Comparison of ENCODE assay signal across 19 cellular contexts in the genomic region with DNA sequence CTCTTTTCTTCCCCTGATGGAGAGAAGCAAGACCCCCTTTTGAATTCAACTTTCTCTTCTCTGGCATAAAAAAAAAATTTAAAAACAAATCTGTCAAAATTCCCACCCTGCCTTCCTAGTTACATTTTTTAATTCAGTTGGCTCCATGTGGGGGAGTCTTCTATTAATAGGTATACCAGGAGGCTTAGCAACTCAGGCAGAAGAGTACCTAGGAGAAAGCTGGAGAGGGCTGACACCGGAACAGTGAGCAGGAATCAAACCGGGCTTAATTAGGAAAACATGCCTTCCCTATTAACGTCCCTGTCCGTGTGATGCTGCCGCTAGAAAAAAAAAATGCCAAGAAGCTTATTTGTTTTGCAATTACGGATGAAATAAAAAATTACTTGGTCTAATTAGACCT.
DNase-seq lines count a peak whose midpoint lies in the region; ATAC-seq and TF ChIP-seq lines count a peak whose summit lies in the region.
"Had no signal": no experiment of that assay in that cellular context is flagged by ENCODE, and none has a peak within 500 bp of the region (broad histone marks: within the 10 kb centered on the region; RNA-seq: fewer than 3 reads in every experiment).

No MANE protein-coding gene starts in this region.

- no peaks in the 10 kb centered on the region for H3K27me3 ChIP-seq in upper lobe of right lung
- H3K27me3 ChIP-seq: BE2C, SJSA1 had no signal

- H3K4me1 ChIP-seq in upper lobe of right lung = peaks cover 14% of the 10 kb centered on the region
- H3K4me1 ChIP-seq: SJSA1 had no signal

- no peaks in the 10 kb centered on the region for H3K9me3 ChIP-seq in upper lobe of right lung
- H3K9me3 ChIP-seq: BE2C, SJSA1 had no signal

- TF ChIP-seq CTCF in upper lobe of right lung (IDR thresholded peaks at IDR 0.05) = no peak
- no peak for TF ChIP-seq CTCF in lower leg skin (IDR thresholded peaks at IDR 0.05)

- ATAC-seq in upper lobe of right lung (no peak), GM18511 (IDR thresholded peaks at IDR 0.05; ENCODE audit: unreplicated experiment) (no peak)
- ATAC-seq: Right ventricle myocardium inferior had no signal

- H3K27ac ChIP-seq in upper lobe of right lung = peak overlapping the region; percentile 32
- H3K27ac ChIP-seq: GM23248, SJSA1 had no signal

- DNase-seq in NCI-H1105 treated with DMSO at 0.1 percent for 48 hours (lab: John Stamatoyannopoulos, UW) = peak; percentile 68
- DNase-seq in NCI-H2171 treated with DMSO at 0.1 percent for 48 hours (lab: John Stamatoyannopoulos, UW) = peak; percentile 46
- DNase-seq in cerebellar cortex (ENCODE audit: low spot score) = peak; percentile 91
- no peak for DNase-seq in upper lobe of right lung
- DNase-seq in effector CD8-positive, alpha-beta T cell (lab: John Stamatoyannopoulos, UW) = no peak
- no peak for DNase-seq in lower leg skin (ENCODE audit: low spot score in 2 of 2)
- DNase-seq: BE2C, EL, GM23248, H9, HFFc6, Kasumi-1, NCI-H187, NCI-H2227 treated with DMSO at 0.1 percent for 48 hours, NCI-H510A treated with DMSO at 0.1 percent for 48 hours, T-helper 1 cell had no signal

- no peak for TF ChIP-seq POLR2A in lower leg skin (IDR thresholded peaks at IDR 0.05)

- WGBS in lower leg skin, 2 donors = 55 to 56% methylated on average over 6 of the region's 6 CpGs

- intact Hi-C loops in upper lobe of right lung (cut with DNase I) (no loop called here), lower leg skin (cut with DNase I; ENCODE audit: low total_unique reads) (no loop called here)

- H3K36me3 ChIP-seq in upper lobe of right lung = no peaks in the 10 kb centered on the region
- H3K36me3 ChIP-seq: BE2C, SJSA1 had no signal

- H3K4me3 ChIP-seq in upper lobe of right lung (no peak overlapping the region), lower leg skin (ENCODE audit: low read depth, poor library complexity, severe bottlenecking) (no peak overlapping the region)
- H3K4me3 ChIP-seq: GM23248, SJSA1 had no signal

Comparison
In these comparisons a context has a peak if more than half of its experiments do, and no peak if none do; other contexts are left out.
1. DNase-seq: peak in NCI-H1105 treated with DMSO at 0.1 percent for 48 hours (single experiment), NCI-H2171 treated with DMSO at 0.1 percent for 48 hours (single experiment) and cerebellar cortex (single experiment); none in upper lobe of right lung (single experiment), effector CD8-positive, alpha-beta T cell (single experiment) and lower leg skin (0 of 2).